Comparison of ENCODE assay signal across 16 cellular contexts in the genomic region with DNA sequence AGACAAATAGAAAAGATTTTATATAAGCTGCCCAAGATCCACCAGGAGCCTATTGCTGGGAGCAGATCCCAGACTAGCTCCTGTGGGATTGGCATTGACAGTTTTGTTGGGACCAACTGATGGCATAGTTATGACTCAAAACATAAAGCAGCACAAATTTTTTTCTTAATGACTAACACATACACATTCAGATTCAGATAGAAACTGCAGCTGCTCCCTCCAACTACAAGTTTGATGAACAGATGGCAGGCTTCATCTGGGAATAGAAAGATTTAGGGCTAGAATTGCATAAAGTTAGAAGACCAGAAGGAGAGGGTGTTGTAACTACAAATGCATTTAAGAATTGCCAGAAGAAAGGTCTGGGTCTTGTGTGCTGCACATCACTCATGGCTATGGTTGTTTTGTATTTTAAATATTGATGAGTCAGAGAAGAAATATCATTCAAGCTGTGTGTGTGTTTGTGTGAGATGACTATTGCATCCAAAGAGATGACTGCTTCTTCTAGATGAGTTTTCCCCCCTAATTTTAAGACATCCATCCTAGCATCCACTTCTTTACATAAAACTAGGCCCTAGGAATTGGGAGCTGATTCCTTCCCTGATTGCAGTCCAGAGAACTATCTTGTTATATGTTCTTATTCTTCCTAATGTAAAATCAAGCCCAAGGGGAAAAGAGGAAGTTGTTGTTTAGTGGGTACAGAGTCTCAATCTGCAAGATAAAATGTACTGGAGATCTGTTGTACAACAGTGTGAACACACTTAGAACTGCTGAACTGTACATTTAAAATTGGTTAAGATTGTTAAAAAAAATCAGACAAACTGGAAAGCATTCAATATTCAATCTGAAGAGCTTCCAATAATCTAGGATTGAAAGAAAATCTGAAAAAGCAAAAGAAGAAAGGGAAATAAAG.
DNase-seq lines count a peak whose midpoint lies in the region; ATAC-seq and TF ChIP-seq lines count a peak whose summit lies in the region.
"Had no signal": no experiment of that assay in that cellular context is flagged by ENCODE, and none has a peak within 500 bp of the region (broad histone marks: within the 10 kb centered on the region; RNA-seq: fewer than 3 reads in every experiment).

No MANE protein-coding gene starts in this region.

- no peaks in the 10 kb centered on the region for H3K27me3 ChIP-seq in gastroesophageal sphincter
- H3K27me3 ChIP-seq: heart right ventricle, neutrophil had no signal

- ATAC-seq in GM19452 (IDR thresholded peaks at IDR 0.05; ENCODE audit: unreplicated experiment) (peak; percentile 71), HG03354 (IDR thresholded peaks at IDR 0.05; ENCODE audit: poor library complexity, severe bottlenecking, unreplicated experiment) (peak; percentile 81), gastroesophageal sphincter (no peak), HG03095 (IDR thresholded peaks at IDR 0.05; ENCODE audit: unreplicated experiment) (no peak)
- ATAC-seq: CD8-positive, alpha-beta T cell; heart right ventricle had no signal

- no peaks in the 10 kb centered on the region for H3K36me3 ChIP-seq in gastroesophageal sphincter
- H3K36me3 ChIP-seq: heart right ventricle, neutrophil, thoracic aorta had no signal

- no peak for TF ChIP-seq CTCF in gastroesophageal sphincter (IDR thresholded peaks at IDR 0.05)

- POLR2A ChIA-PET in HEK293T (lab: Yijun Ruan, JAX): no interaction called here

- H3K4me1 ChIP-seq in gastroesophageal sphincter: no peaks in the 10 kb centered on the region
- H3K4me1 ChIP-seq: heart right ventricle had no signal

- TF ChIP-seq EP300 in gastroesophageal sphincter (IDR thresholded peaks at IDR 0.05): no peak

- no peaks in the 10 kb centered on the region for H3K9me3 ChIP-seq in gastroesophageal sphincter
- H3K9me3 ChIP-seq: neutrophil, thoracic aorta had no signal

- CTCF ChIA-PET in HEK293T (lab: Yijun Ruan, JAX): no interaction called here

- no peak overlapping the region for H3K4me3 ChIP-seq in gastroesophageal sphincter
- H3K4me3 ChIP-seq: heart right ventricle, thoracic aorta had no signal

- H3K27ac ChIP-seq in gastroesophageal sphincter: no peak overlapping the region
- H3K27ac ChIP-seq: heart right ventricle, neutrophil, thoracic aorta had no signal

- no peak for TF ChIP-seq POLR2A in gastroesophageal sphincter (IDR thresholded peaks at IDR 0.05)

- DNase-seq in amniotic epithelial cell (ENCODE audit: low read depth): peak; percentile 38
- DNase-seq in HEK293T (ENCODE audit: extremely low spot score): no peak
- DNase-seq in NCI-H1930 (lab: John Stamatoyannopoulos, UW): no peak
- DNase-seq: activated CD4-positive, alpha-beta T cell treated with anti-CD3 and anti-CD28 coated beads, Interleukin-2, amount 50 U/mL, for 1 hour; activated effector memory CD4-positive, alpha-beta T cell treated with anti-CD3 and anti-CD28 coated beads, Interleukin-2, amount 50 U/mL, for 16 hours; CD8-positive, alpha-beta T cell; GDM1; HCEC 1CT; heart right ventricle; T-helper 2 cell had no signal

TF ChIP-seq in HEK293T, 16 proteins besides CTCF, POLR2A, EP300 and RAD21:
- no peak for TF ChIP-seq TARDBP (IDR thresholded peaks at IDR 0.05)

Comparison
In these comparisons a context has a peak if more than half of its experiments do, and no peak if none do; other contexts are left out.
1. ATAC-seq: peak in GM19452 (single experiment) and HG03354 (single experiment); none in gastroesophageal sphincter (single experiment) and HG03095 (single experiment).